Comparison of ENCODE assay signal across 1 cellular context in the genomic region with DNA sequence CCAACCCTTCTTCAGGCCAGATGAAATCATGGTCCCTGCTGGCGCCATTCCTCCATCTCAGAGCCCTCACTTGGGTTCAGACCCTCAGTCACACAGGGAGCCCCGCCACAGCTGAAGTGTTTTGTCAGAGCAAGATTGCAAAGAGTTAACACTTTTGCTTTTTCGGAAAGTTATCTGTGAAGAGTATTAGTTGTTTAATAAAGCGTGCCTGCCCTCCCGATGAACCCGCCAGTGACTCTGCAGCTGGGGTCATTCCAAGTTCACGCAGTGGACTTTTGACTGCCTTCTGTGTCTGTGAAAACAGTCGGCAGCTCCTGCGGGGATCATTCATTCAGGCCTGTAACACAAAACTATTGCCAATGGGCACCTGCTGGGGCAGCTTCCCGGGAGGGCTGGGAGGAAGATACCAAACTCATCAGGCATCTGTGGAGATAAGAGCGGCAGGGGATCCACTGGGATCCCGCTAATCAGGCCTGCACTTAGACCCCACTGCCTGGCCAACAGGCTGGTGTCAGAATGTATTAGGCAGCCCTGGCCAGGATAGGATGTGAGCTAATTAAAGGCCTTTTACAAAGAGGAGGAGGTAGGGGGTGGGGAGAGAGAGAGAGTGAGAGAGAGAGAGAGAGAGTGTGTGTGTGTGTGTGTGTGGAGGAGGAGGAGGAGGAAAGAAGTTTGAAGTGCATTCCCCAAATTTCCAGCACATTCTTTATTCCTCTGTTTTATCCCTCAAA.
TF ChIP-seq lines count a peak whose summit lies in the region.

No MANE protein-coding gene starts in this region.

TF ChIP-seq in K562, 482 proteins besides CTCF, POLR2A, EP300 and RAD21 (continued from another document and continues in another):
- TF ChIP-seq, protein P1, sequence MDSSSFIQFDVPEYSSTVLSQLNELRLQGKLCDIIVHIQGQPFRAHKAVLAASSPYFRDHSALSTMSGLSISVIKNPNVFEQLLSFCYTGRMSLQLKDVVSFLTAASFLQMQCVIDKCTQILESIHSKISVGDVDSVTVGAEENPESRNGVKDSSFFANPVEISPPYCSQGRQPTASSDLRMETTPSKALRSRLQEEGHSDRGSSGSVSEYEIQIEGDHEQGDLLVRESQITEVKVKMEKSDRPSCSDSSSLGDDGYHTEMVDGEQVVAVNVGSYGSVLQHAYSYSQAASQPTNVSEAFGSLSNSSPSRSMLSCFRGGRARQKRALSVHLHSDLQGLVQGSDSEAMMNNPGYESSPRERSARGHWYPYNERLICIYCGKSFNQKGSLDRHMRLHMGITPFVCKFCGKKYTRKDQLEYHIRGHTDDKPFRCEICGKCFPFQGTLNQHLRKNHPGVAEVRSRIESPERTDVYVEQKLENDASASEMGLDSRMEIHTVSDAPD (CRISPR knock-in tag; IDR thresholded peaks at IDR 0.05): no peak
- peak; percentile 86 for TF ChIP-seq SMARCE1 (IDR thresholded peaks at IDR 0.05)
- no peak for TF ChIP-seq CBFB (CRISPR knock-in tag; IDR thresholded peaks at IDR 0.05)
- no peak for TF ChIP-seq CEBPG (CRISPR knock-in tag; IDR thresholded peaks at IDR 0.05)
- TF ChIP-seq CEBPG (tag; conservative IDR thresholded peaks at IDR 0.05 in 1 of 2, IDR thresholded peaks at IDR 0.05 in 1 of 2): no peak
- TF ChIP-seq XRCC3 (IDR thresholded peaks at IDR 0.05): no peak
- TF ChIP-seq PURB (CRISPR knock-in tag; IDR thresholded peaks at IDR 0.05; ENCODE audit: low read depth): no peak
- TF ChIP-seq ZNF431 (CRISPR knock-in tag; IDR thresholded peaks at IDR 0.05): no peak
- no peak for TF ChIP-seq ZKSCAN3 (CRISPR knock-in tag; IDR thresholded peaks at IDR 0.05)
- peak; percentile 16 for TF ChIP-seq XRCC5 (IDR thresholded peaks at IDR 0.05; ENCODE audit: low read depth, low read length)
- TF ChIP-seq STAT5B (CRISPR knock-in tag; IDR thresholded peaks at IDR 0.05): no peak
- no peak for TF ChIP-seq ZNF347 (CRISPR knock-in tag; IDR thresholded peaks at IDR 0.05; ENCODE audit: low read depth)
- TF ChIP-seq KLF6 (CRISPR knock-in tag; IDR thresholded peaks at IDR 0.05; ENCODE audit: borderline replicate concordance): no peak
- TF ChIP-seq EHMT2 (IDR thresholded peaks at IDR 0.05): peak; percentile 85
- peak; percentile 94; the same call in 1 of the 2 replicates for TF ChIP-seq DNMT1 (IDR thresholded peaks at IDR 0.05)
- TF ChIP-seq ZNF75A (CRISPR knock-in tag; IDR thresholded peaks at IDR 0.05): no peak
- TF ChIP-seq ZNF384 (IDR thresholded peaks at IDR 0.05; ENCODE audit: low read depth, low read length): no peak
- peak in 1 of 2 experiments; percentile 52; a peak in 2 of 4 replicates for TF ChIP-seq RCOR1 (IDR thresholded peaks at IDR 0.05; ENCODE audit: borderline replicate concordance in 1 of 2, low read depth in 2 of 2, low read length in 2 of 2)
- no peak for TF ChIP-seq ZNF778 (CRISPR knock-in tag; IDR thresholded peaks at IDR 0.05)
- TF ChIP-seq PCBP2 (IDR thresholded peaks at IDR 0.05; ENCODE audit: low read depth, low read length, poor library complexity, severe bottlenecking): no peak
- TF ChIP-seq, protein P2, sequence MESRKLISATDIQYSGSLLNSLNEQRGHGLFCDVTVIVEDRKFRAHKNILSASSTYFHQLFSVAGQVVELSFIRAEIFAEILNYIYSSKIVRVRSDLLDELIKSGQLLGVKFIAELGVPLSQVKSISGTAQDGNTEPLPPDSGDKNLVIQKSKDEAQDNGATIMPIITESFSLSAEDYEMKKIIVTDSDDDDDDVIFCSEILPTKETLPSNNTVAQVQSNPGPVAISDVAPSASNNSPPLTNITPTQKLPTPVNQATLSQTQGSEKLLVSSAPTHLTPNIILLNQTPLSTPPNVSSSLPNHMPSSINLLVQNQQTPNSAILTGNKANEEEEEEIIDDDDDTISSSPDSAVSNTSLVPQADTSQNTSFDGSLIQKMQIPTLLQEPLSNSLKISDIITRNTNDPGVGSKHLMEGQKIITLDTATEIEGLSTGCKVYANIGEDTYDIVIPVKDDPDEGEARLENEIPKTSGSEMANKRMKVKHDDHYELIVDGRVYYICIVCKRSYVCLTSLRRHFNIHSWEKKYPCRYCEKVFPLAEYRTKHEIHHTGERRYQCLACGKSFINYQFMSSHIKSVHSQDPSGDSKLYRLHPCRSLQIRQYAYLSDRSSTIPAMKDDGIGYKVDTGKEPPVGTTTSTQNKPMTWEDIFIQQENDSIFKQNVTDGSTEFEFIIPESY (CRISPR knock-in tag; IDR thresholded peaks at IDR 0.05): peak; percentile 58; the same call in 1 of the 2 replicates
- no peak for TF ChIP-seq HIVEP1 (CRISPR knock-in tag; IDR thresholded peaks at IDR 0.05)
- TF ChIP-seq, protein P3, sequence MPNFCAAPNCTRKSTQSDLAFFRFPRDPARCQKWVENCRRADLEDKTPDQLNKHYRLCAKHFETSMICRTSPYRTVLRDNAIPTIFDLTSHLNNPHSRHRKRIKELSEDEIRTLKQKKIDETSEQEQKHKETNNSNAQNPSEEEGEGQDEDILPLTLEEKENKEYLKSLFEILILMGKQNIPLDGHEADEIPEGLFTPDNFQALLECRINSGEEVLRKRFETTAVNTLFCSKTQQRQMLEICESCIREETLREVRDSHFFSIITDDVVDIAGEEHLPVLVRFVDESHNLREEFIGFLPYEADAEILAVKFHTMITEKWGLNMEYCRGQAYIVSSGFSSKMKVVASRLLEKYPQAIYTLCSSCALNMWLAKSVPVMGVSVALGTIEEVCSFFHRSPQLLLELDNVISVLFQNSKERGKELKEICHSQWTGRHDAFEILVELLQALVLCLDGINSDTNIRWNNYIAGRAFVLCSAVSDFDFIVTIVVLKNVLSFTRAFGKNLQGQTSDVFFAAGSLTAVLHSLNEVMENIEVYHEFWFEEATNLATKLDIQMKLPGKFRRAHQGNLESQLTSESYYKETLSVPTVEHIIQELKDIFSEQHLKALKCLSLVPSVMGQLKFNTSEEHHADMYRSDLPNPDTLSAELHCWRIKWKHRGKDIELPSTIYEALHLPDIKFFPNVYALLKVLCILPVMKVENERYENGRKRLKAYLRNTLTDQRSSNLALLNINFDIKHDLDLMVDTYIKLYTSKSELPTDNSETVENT (CRISPR knock-in tag; IDR thresholded peaks at IDR 0.05): 0 out of 2 replicates have a peak, but pooled peaks have one; percentile 51
- TF ChIP-seq MTF1 (CRISPR knock-in tag; IDR thresholded peaks at IDR 0.05; ENCODE audit: borderline replicate concordance): no peak
- TF ChIP-seq MAZ (CRISPR knock-in tag; conservative IDR thresholded peaks at IDR 0.05 in 1 of 2, IDR thresholded peaks at IDR 0.05 in 1 of 2): peak; percentile 65 to 66; a peak in 3 of 4 replicates
- TF ChIP-seq CHD4 (IDR thresholded peaks at IDR 0.05; ENCODE audit: insufficient read depth, insufficient replicate concordance, low read depth, low read length, poor library complexity, severe bottlenecking): no peak
- TF ChIP-seq ZNF780A (CRISPR knock-in tag; IDR thresholded peaks at IDR 0.05): no peak
- no peak for TF ChIP-seq NFE2L1 (tag; IDR thresholded peaks at IDR 0.05; ENCODE audit: borderline replicate concordance, low read depth)
- TF ChIP-seq THRAP3 (IDR thresholded peaks at IDR 0.05; ENCODE audit: borderline replicate concordance): peak; percentile 91; the same call in 1 of the 2 replicates
- TF ChIP-seq GATAD2A (IDR thresholded peaks at IDR 0.05): peak; percentile 100
- peak; percentile 97 for TF ChIP-seq HLTF (IDR thresholded peaks at IDR 0.05)
- no peak for TF ChIP-seq SFPQ (IDR thresholded peaks at IDR 0.05; ENCODE audit: low read depth, low read length)
- TF ChIP-seq NCOA1 (IDR thresholded peaks at IDR 0.05; ENCODE audit: low read depth): peak; percentile 68; the same call in 1 of the 2 replicates
- TF ChIP-seq NFXL1 (CRISPR knock-in tag; IDR thresholded peaks at IDR 0.05): no peak
- no peak for TF ChIP-seq PHF8 (IDR thresholded peaks at IDR 0.05; ENCODE audit: borderline replicate concordance, low read length)
- no peak for TF ChIP-seq ASH1L (IDR thresholded peaks at IDR 0.05; ENCODE audit: borderline replicate concordance, low read depth, partially characterized antibody)
- TF ChIP-seq BRD4 (IDR thresholded peaks at IDR 0.05): no peak
- TF ChIP-seq RBM14 (IDR thresholded peaks at IDR 0.05; ENCODE audit: borderline replicate concordance, insufficient read depth, low read depth, low read length): no peak
- peak; percentile 59; the same call in 1 of the 2 replicates for TF ChIP-seq ZNF584 (CRISPR knock-in tag; IDR thresholded peaks at IDR 0.05; ENCODE audit: low read depth)
- no peak for TF ChIP-seq ZNF232 (CRISPR knock-in tag; IDR thresholded peaks at IDR 0.05)
- TF ChIP-seq, protein P4, sequence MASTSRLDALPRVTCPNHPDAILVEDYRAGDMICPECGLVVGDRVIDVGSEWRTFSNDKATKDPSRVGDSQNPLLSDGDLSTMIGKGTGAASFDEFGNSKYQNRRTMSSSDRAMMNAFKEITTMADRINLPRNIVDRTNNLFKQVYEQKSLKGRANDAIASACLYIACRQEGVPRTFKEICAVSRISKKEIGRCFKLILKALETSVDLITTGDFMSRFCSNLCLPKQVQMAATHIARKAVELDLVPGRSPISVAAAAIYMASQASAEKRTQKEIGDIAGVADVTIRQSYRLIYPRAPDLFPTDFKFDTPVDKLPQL (IDR thresholded peaks at IDR 0.05; ENCODE audit: extremely low read depth, insufficient read length): no peak
- no peak for TF ChIP-seq STAG1 (CRISPR knock-in tag; IDR thresholded peaks at IDR 0.05; ENCODE audit: borderline replicate concordance)
- peak; percentile 25; the same call in 1 of the 2 replicates for TF ChIP-seq HMBOX1 (IDR thresholded peaks at IDR 0.05)
- TF ChIP-seq, protein P5, sequence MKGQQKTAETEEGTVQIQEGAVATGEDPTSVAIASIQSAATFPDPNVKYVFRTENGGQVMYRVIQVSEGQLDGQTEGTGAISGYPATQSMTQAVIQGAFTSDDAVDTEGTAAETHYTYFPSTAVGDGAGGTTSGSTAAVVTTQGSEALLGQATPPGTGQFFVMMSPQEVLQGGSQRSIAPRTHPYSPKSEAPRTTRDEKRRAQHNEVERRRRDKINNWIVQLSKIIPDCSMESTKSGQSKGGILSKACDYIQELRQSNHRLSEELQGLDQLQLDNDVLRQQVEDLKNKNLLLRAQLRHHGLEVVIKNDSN (CRISPR knock-in tag; IDR thresholded peaks at IDR 0.05): no peak
- TF ChIP-seq, protein P6, sequence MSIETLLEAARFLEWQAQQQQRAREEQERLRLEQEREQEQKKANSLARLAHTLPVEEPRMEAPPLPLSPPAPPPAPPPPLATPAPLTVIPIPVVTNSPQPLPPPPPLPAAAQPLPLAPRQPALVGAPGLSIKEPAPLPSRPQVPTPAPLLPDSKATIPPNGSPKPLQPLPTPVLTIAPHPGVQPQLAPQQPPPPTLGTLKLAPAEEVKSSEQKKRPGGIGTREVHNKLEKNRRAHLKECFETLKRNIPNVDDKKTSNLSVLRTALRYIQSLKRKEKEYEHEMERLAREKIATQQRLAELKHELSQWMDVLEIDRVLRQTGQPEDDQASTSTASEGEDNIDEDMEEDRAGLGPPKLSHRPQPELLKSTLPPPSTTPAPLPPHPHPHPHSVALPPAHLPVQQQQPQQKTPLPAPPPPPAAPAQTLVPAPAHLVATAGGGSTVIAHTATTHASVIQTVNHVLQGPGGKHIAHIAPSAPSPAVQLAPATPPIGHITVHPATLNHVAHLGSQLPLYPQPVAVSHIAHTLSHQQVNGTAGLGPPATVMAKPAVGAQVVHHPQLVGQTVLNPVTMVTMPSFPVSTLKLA (conservative IDR thresholded peaks at IDR 0.05): peak in 1 of 2 experiments; percentile 49; a peak in 2 of 4 replicates
- no peak for TF ChIP-seq MXI1 (IDR thresholded peaks at IDR 0.05; ENCODE audit: low read depth, low read length)
- TF ChIP-seq, protein P7, sequence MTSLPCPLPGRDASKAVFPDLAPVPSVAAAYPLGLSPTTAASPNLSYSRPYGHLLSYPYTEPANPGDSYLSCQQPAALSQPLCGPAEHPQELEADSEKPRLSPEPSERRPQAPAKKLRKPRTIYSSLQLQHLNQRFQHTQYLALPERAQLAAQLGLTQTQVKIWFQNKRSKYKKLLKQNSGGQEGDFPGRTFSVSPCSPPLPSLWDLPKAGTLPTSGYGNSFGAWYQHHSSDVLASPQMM (CRISPR knock-in tag; IDR thresholded peaks at IDR 0.05): no peak
- no peak; the same call in 1 of the 2 replicates for TF ChIP-seq GTF2A2 (tag; IDR thresholded peaks at IDR 0.05)
- TF ChIP-seq FOXK1 (CRISPR knock-in tag; IDR thresholded peaks at IDR 0.05; ENCODE audit: borderline replicate concordance): no peak
- TF ChIP-seq ZNF766 (CRISPR knock-in tag; conservative IDR thresholded peaks at IDR 0.05): peak; percentile 35; the same call in 1 of the 2 replicates
